ENCODE assay signal across 10 cellular contexts in the genomic region with DNA sequence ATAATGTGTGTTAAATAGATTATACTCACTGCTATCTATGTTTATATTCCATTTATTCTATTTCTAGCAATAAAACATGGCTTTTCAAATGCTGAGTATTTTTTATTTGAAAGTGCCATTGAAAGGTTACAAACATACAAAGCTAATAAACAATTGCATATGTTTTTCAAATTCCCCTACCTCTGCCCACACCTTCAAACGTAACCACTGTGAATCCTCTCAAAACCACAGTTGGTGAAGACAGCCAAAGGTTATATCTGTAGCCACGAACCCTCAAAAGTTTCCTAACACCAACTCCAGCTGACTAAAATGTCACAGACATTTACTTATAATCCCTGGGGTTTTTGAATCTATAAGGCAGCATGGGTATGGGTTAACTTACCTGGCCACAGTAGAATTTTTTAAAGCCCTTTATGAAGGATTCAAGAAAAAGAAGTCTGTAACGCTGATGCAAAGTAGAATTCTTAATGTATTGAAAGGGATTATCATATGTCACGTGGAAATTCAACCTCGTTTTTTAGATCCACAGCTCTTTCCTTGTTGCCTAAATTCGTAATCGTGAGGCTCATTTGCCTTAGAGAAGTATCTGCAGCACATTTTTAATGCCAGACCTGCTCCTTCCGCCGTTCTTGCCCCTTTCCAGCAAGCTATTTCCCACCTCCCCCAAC.
A peak's percentile ranks its signal among the peaks of the same experiment; 100 is the strongest.
DNase-seq lines count a peak whose midpoint lies in the region; ATAC-seq and TF ChIP-seq lines count a peak whose summit lies in the region.
"Had no signal": no experiment of that assay in that cellular context is flagged by ENCODE, and none has a peak within 500 bp of the region (broad histone marks: within the 10 kb centered on the region; RNA-seq: fewer than 3 reads in every experiment).

No MANE protein-coding gene starts in this region.

- H3K79me2 ChIP-seq in GM23248 (ENCODE audit: insufficient read depth), result no peaks in the 10 kb centered on the region
- no peaks in the 10 kb centered on the region for H3K79me2 ChIP-seq in neural progenitor cell (ENCODE audit: low read depth)

- H3K9me3 Mint-ChIP-seq in neural progenitor cell, result no peaks in the 10 kb centered on the region

- H3K4me3 ChIP-seq in GM23248, result no peak overlapping the region
- H3K4me3 ChIP-seq in neural progenitor cell, result no peak overlapping the region
- no peak overlapping the region for H3K4me3 ChIP-seq in WERI-Rb-1 (ENCODE audit: low read depth, low read length)

- no peaks in the 10 kb centered on the region for H3K36me3 Mint-ChIP-seq in neural progenitor cell

- TF ChIP-seq CTCF in neural progenitor cell (IDR thresholded peaks at IDR 0.05) (no peak), WERI-Rb-1 (IDR thresholded peaks at IDR 0.05; ENCODE audit: low read depth, low read length) (no peak)

- ATAC-seq in HG03571 (IDR thresholded peaks at IDR 0.05; ENCODE audit: unreplicated experiment), result peak; percentile 58

- H4K20me1 ChIP-seq in GM23248 (ENCODE audit: insufficient read depth) (no peaks in the 10 kb centered on the region), neural progenitor cell (ENCODE audit: low read depth) (no peaks in the 10 kb centered on the region)

- H3K4me1 ChIP-seq in GM23248 (ENCODE audit: insufficient read depth) (peaks cover 19% of the 10 kb centered on the region), neural progenitor cell (peaks cover 17% of the 10 kb centered on the region)

- H3K27ac ChIP-seq in GM23248, result no peak overlapping the region
- H3K27ac ChIP-seq in neural progenitor cell, result no peak overlapping the region
- no peak overlapping the region for H3K27ac ChIP-seq in WERI-Rb-1
- H3K27ac ChIP-seq: 22Rv1 had no signal

- no peaks in the 10 kb centered on the region for H3K9me2 ChIP-seq in GM23248 (ENCODE audit: insufficient read depth)

- H3K27ac Mint-ChIP-seq in neural progenitor cell, result no peak overlapping the region

- no peak overlapping the region for H3K4me2 ChIP-seq in GM23248 (ENCODE audit: unreplicated experiment)
- H3K4me2 ChIP-seq in neural progenitor cell, result peak overlapping the region; percentile 11

- H3K36me3 ChIP-seq in GM23248 (ENCODE audit: low read depth) (no peaks in the 10 kb centered on the region), neural progenitor cell (no peaks in the 10 kb centered on the region), WERI-Rb-1 (no peaks in the 10 kb centered on the region)

- H3F3A ChIP-seq in GM23248 (ENCODE audit: insufficient read depth), result peaks cover 8% of the 10 kb centered on the region; the same call in 1 of the 2 replicates
- no peaks in the 10 kb centered on the region for H3F3A ChIP-seq in neural progenitor cell (ENCODE audit: low read depth)

- in situ Hi-C loops in GM23248 (cut with MboI), result loop anchor here (25.0 kb wide), 1 partner anchor 392 kb away; no protein-coding TSS in a partner anchor

- H2AFZ ChIP-seq in GM23248 (peak overlapping the region; percentile 55), neural progenitor cell (replicated peaks) (peak overlapping the region; percentile 32)

- no peak overlapping the region for H3K9ac ChIP-seq in GM23248
- H3K9ac ChIP-seq in neural progenitor cell, result no peak overlapping the region

- peaks cover 6% of the 10 kb centered on the region for H3K4me1 Mint-ChIP-seq in neural progenitor cell

- peaks cover 3% of the 10 kb centered on the region for H3K27me3 Mint-ChIP-seq in neural progenitor cell (ENCODE audit: insufficient read depth, low read depth)

- H3K9me3 ChIP-seq in GM23248 (ENCODE audit: low read depth) (no peaks in the 10 kb centered on the region), neural progenitor cell (ENCODE audit: low read depth) (no peaks in the 10 kb centered on the region), WERI-Rb-1 (ENCODE audit: severe bottlenecking) (no peaks in the 10 kb centered on the region)

- WGBS in GM23248 (ENCODE audit: low coverage in 1 of 2, low lambda C conversion rate in 2 of 2, missing lambda C conversion rate in 2 of 2), 2 experiments, result 75 to 78% methylated on average over 9 of the region's 9 CpGs

- peak; percentile 67 for DNase-seq in DMS79 treated with DMSO at 0.1 percent for 48 hours (lab: John Stamatoyannopoulos, UW)
- DNase-seq in DMS79 (lab: John Stamatoyannopoulos, UW), result no peak
- DNase-seq in GM23248, result no peak
- no peak for DNase-seq in neural progenitor cell (ENCODE audit: low spot score)
- no peak for DNase-seq in 8988T
- DNase-seq in WERI-Rb-1, result no peak
- no peak for DNase-seq in activated naive CD4-positive, alpha-beta T cell (lab: John Stamatoyannopoulos, UW)
- DNase-seq: activated gamma-delta T cell had no signal

- H3K27me3 ChIP-seq in GM23248 (replicated peaks; ENCODE audit: insufficient read depth), result no peaks in the 10 kb centered on the region
- no peaks in the 10 kb centered on the region for H3K27me3 ChIP-seq in neural progenitor cell
- no peaks in the 10 kb centered on the region for H3K27me3 ChIP-seq in WERI-Rb-1 (ENCODE audit: insufficient read depth, low read depth, severe bottlenecking)

- H3K4me3 Mint-ChIP-seq in neural progenitor cell, result no peak overlapping the region
